Comparison of ENCODE assay signal across 16 cellular contexts in genomic region chr6:122454673-122455072, GRCh38. TPM values are rescaled to one million over a fixed set of nuclear protein-coding genes. Genes with fewer than 3 reads are reported as not detected.
A peak's percentile ranks its signal among the peaks of the same experiment; 100 is the strongest.
DNase-seq lines count a peak whose midpoint lies in the region; ATAC-seq, FAIRE-seq and TF ChIP-seq lines count a peak whose summit lies in the region.
"Had no signal": no experiment of that assay in that cellular context is flagged by ENCODE, and none has a peak within 500 bp of the region (broad histone marks: within the 10 kb centered on the region; RNA-seq: fewer than 3 reads in every experiment).

No MANE protein-coding gene starts in this region.

- no peak for TF ChIP-seq CTCF in bronchial epithelial cell (IDR thresholded peaks at IDR 0.05; ENCODE audit: insufficient read depth, low read length, severe bottlenecking)
- TF ChIP-seq CTCF in Caco-2 (IDR thresholded peaks at IDR 0.05; ENCODE audit: insufficient read depth in 1 of 2, low read depth in 1 of 2, low read length in 1 of 2, severe bottlenecking in 1 of 2, unreplicated experiment in 1 of 2), result no peak

- H3K4me2 ChIP-seq in Karpas-422 (ENCODE audit: low read depth, low read length, poor library complexity, severe bottlenecking), result no peak overlapping the region

- no peak for ATAC-seq in stimulated activated effector memory CD8-positive, alpha-beta T cell treated with anti-CD3 and anti-CD28 coated beads, Interleukin-12 subunit alpha, Interleukin-12 subunit beta, amount 100 ng/mL, for 72 hours

- no peak for FAIRE-seq in bronchial epithelial cell (lab: Jason Lieb, UNC)
- FAIRE-seq: H54 had no signal

- peaks cover 55% of the 10 kb centered on the region for H3K79me2 ChIP-seq in Karpas-422 (ENCODE audit: low read length)

- H2AFZ ChIP-seq in Karpas-422 (ENCODE audit: low read length), result no peak overlapping the region

- peaks cover 69% of the 10 kb centered on the region for H3K4me1 Mint-ChIP-seq in activated naive CD4-positive, alpha-beta T cell treated with anti-CD3 and anti-CD28 coated beads, Interleukin-2, amount 50 U/mL, for 24 hours
- peaks cover 49% of the 10 kb centered on the region for H3K4me1 Mint-ChIP-seq in stimulated activated effector memory CD8-positive, alpha-beta T cell treated with anti-CD3 and anti-CD28 coated beads, Interleukin-12 subunit alpha, Interleukin-12 subunit beta, amount 100 ng/mL, for 72 hours
- peaks cover 17% of the 10 kb centered on the region for H3K4me1 Mint-ChIP-seq in Caco-2 (ENCODE audit: low read depth, unreplicated experiment)

- BruUV-seq in Caco-2 (replicated peaks; lab: Mats Ljungman, UMichigan), result no TSS peak

- no peaks in the 10 kb centered on the region for H3K9me2 ChIP-seq in Karpas-422 (replicated peaks; ENCODE audit: insufficient read depth, low read length)

- CTCF ChIA-PET in Caco-2 (lab: Charles Lee), result no interaction called here

- H3K4me1 ChIP-seq in Caco-2 (peaks cover 9% of the 10 kb centered on the region), Karpas-422 (ENCODE audit: low read length) (no peaks in the 10 kb centered on the region)

- H3K9me3 Mint-ChIP-seq in activated naive CD4-positive, alpha-beta T cell treated with anti-CD3 and anti-CD28 coated beads, Interleukin-2, amount 50 U/mL, for 24 hours, result no peaks in the 10 kb centered on the region
- no peaks in the 10 kb centered on the region for H3K9me3 Mint-ChIP-seq in stimulated activated effector memory CD8-positive, alpha-beta T cell treated with anti-CD3 and anti-CD28 coated beads, Interleukin-12 subunit alpha, Interleukin-12 subunit beta, amount 100 ng/mL, for 72 hours
- H3K9me3 Mint-ChIP-seq in Caco-2 (ENCODE audit: unreplicated experiment), result no peaks in the 10 kb centered on the region
- H3K9me3 Mint-ChIP-seq: IgD-negative memory B cell had no signal

- H3K9me3 ChIP-seq in Caco-2 (no peaks in the 10 kb centered on the region), Karpas-422 (ENCODE audit: low read length) (no peaks in the 10 kb centered on the region)

- intact Hi-C loops in Caco-2 (cut with micrococcal nuclease; ENCODE audit: unreplicated experiment), result no loop called here

- POLR2A ChIA-PET in Caco-2 (lab: Charles Lee), result no interaction called here

- no peak overlapping the region for H3K27ac ChIP-seq in Karpas-422 (ENCODE audit: low read length)

- H3K9ac ChIP-seq in Karpas-422 (ENCODE audit: low read length), result no peak overlapping the region

- H3K27ac Mint-ChIP-seq in activated naive CD4-positive, alpha-beta T cell treated with anti-CD3 and anti-CD28 coated beads, Interleukin-2, amount 50 U/mL, for 24 hours, result peak overlapping the region; percentile 2
- H3K27ac Mint-ChIP-seq in stimulated activated effector memory CD8-positive, alpha-beta T cell treated with anti-CD3 and anti-CD28 coated beads, Interleukin-12 subunit alpha, Interleukin-12 subunit beta, amount 100 ng/mL, for 72 hours, result peak overlapping the region; percentile 51
- H3K27ac Mint-ChIP-seq in Caco-2 (ENCODE audit: unreplicated experiment), result no peak overlapping the region

- H3K4me3 Mint-ChIP-seq in activated naive CD4-positive, alpha-beta T cell treated with anti-CD3 and anti-CD28 coated beads, Interleukin-2, amount 50 U/mL, for 24 hours, result no peak overlapping the region
- H3K4me3 Mint-ChIP-seq in stimulated activated effector memory CD8-positive, alpha-beta T cell treated with anti-CD3 and anti-CD28 coated beads, Interleukin-12 subunit alpha, Interleukin-12 subunit beta, amount 100 ng/mL, for 72 hours, result no peak overlapping the region
- H3K4me3 Mint-ChIP-seq in Caco-2 (ENCODE audit: unreplicated experiment), result no peak overlapping the region
- H3K4me3 Mint-ChIP-seq: IgD-negative memory B cell had no signal

- DNase-seq in activated naive CD4-positive, alpha-beta T cell treated with anti-CD3 and anti-CD28 coated beads, Interleukin-2, amount 50 U/mL, for 16 hours, result no peak
- peak; percentile 37 for DNase-seq in NCI-H146 (lab: John Stamatoyannopoulos, UW)
- peak; percentile 64 for DNase-seq in bronchial epithelial cell (ENCODE audit: low read depth)
- no peak for DNase-seq in stimulated activated effector memory CD8-positive, alpha-beta T cell treated with anti-CD3 and anti-CD28 coated beads, Interleukin-12 subunit alpha, Interleukin-12 subunit beta, amount 100 ng/mL, for 72 hours (ENCODE audit: low spot score in 2 of 2)
- no peak for DNase-seq in Caco-2
- DNase-seq in Karpas-422, result no peak
- DNase-seq: ACHN; Calu3; DMS53; NCI-H1105 treated with DMSO at 0.1 percent for 48 hours; NCI-H187 treated with DMSO at 0.1 percent for 48 hours; NK-92 treated with Interleukin-12 subunit alpha and Interleukin-12 subunit beta, amount 100 ng/mL, for 24 hours; SHP77 treated with DMSO at 0.1 percent for 48 hours had no signal

- H3K4me3 ChIP-seq in bronchial epithelial cell (ENCODE audit: low read depth, low read length) (no peak overlapping the region), Caco-2 (ENCODE audit: low read depth, low read length) (no peak overlapping the region), Karpas-422 (ENCODE audit: low read length) (no peak overlapping the region)

- peaks cover 20% of the 10 kb centered on the region for H3K36me3 Mint-ChIP-seq in activated naive CD4-positive, alpha-beta T cell treated with anti-CD3 and anti-CD28 coated beads, Interleukin-2, amount 50 U/mL, for 24 hours
- peaks cover 94% of the 10 kb centered on the region for H3K36me3 Mint-ChIP-seq in stimulated activated effector memory CD8-positive, alpha-beta T cell treated with anti-CD3 and anti-CD28 coated beads, Interleukin-12 subunit alpha, Interleukin-12 subunit beta, amount 100 ng/mL, for 72 hours
- peaks cover 56% of the 10 kb centered on the region for H3K36me3 Mint-ChIP-seq in Caco-2 (ENCODE audit: insufficient read depth, unreplicated experiment)

- no peaks in the 10 kb centered on the region for H3K27me3 ChIP-seq in bronchial epithelial cell (ENCODE audit: control insufficient read depth, insufficient read depth, low read length)
- H3K27me3 ChIP-seq in Caco-2 (replicated peaks; ENCODE audit: control insufficient read depth, insufficient read depth, low read length), result no peaks in the 10 kb centered on the region
- H3K27me3 ChIP-seq in Karpas-422 (ENCODE audit: low read length), result no peaks in the 10 kb centered on the region

- H3K36me3 ChIP-seq in bronchial epithelial cell (ENCODE audit: control insufficient read depth, insufficient read depth, low read length) (peaks cover 10% of the 10 kb centered on the region), Caco-2 (ENCODE audit: control insufficient read depth, insufficient read depth, low read length) (no peaks in the 10 kb centered on the region; the same call in 1 of the 2 replicates), Karpas-422 (ENCODE audit: insufficient read depth, low read length) (peaks cover 42% of the 10 kb centered on the region; the same call in 1 of the 2 replicates)

- no peaks in the 10 kb centered on the region; the same call in 1 of the 2 replicates for H4K20me1 ChIP-seq in Karpas-422 (ENCODE audit: insufficient read depth, low read depth, low read length)

- H3K27me3 Mint-ChIP-seq in activated naive CD4-positive, alpha-beta T cell treated with anti-CD3 and anti-CD28 coated beads, Interleukin-2, amount 50 U/mL, for 24 hours, result no peaks in the 10 kb centered on the region
- no peaks in the 10 kb centered on the region for H3K27me3 Mint-ChIP-seq in Caco-2 (ENCODE audit: insufficient read depth, unreplicated experiment)
- H3K27me3 Mint-ChIP-seq: IgD-negative memory B cell had no signal

RNA-seq across cellular contexts. Expression of gene SERINC1, which starts 16.9 kb away (rescaled TPM):
- total RNA-seq in bronchial epithelial cell, result 205 and 208 TPM in 2 replicates
- 70.2 and 72.2 TPM in 2 replicates for total RNA-seq in Caco-2 (2022)
- 43.7 and 70.1 TPM in 2 replicates for total RNA-seq in Karpas-422 (2014; rRNA removed; shearing (Covaris generic); ENCODE audit: low replicate concordance)

RNA-seq across cellular contexts. Expression of gene HSF2, which starts 55.2 kb away (rescaled TPM):
- total RNA-seq in bronchial epithelial cell (16.0 and 17.9 TPM in 2 replicates), Caco-2 (2022) (12.1 and 12.3 TPM in 2 replicates)
- total RNA-seq in Karpas-422 (2014; rRNA removed; shearing (Covaris generic); ENCODE audit: low replicate concordance), result 30.5 and 52.1 TPM in 2 replicates

Comparison
In these comparisons a context has a peak if more than half of its experiments do, and no peak if none do; other contexts are left out.
1. DNase-seq: peak in NCI-H146 (single experiment) and bronchial epithelial cell (single experiment); none in activated naive CD4-positive, alpha-beta T cell treated with anti-CD3 and anti-CD28 coated beads, Interleukin-2, amount 50 U/mL, for 16 hours (single experiment), stimulated activated effector memory CD8-positive, alpha-beta T cell treated with anti-CD3 and anti-CD28 coated beads, Interleukin-12 subunit alpha, Interleukin-12 subunit beta, amount 100 ng/mL, for 72 hours (0 of 2), Caco-2 (0 of 2) and Karpas-422 (single experiment).